8 cellular contexts compared by ENCODE assay signal in genomic region chr2:219207884-219208740, GRCh38. TPM values are rescaled to one million over a fixed set of nuclear protein-coding genes. Genes with fewer than 3 reads are reported as not detected.
DNase-seq lines count a peak whose midpoint lies in the region; ATAC-seq, FAIRE-seq and TF ChIP-seq lines count a peak whose summit lies in the region.

No MANE protein-coding gene starts in this region.

- H3K27me3 ChIP-seq in endothelial cell of umbilical vein (ENCODE audit: control insufficient read depth in 2 of 2, insufficient read depth in 2 of 2, low read length in 2 of 2) (no peaks in the 10 kb centered on the region), rectal smooth muscle tissue (ENCODE audit: control insufficient read depth, insufficient read depth, low read length) (no peaks in the 10 kb centered on the region)

- H3K27ac ChIP-seq in OCI-LY7 (ENCODE audit: low read depth, low read length, poor library complexity, severe bottlenecking) (no peak overlapping the region), endothelial cell of umbilical vein (ENCODE audit: insufficient read depth, low read depth, low read length) (no peak overlapping the region), rectal smooth muscle tissue (ENCODE audit: low read depth, low read length) (no peak overlapping the region)

- POLR2A ChIA-PET in OCI-LY7 (lab: Charles Lee), result interaction anchor here (0.6 to 1.4 kb wide), 3 partner anchors 19 to 38 kb away, joined by 3 to 6 read pairs (median 3); partner anchors contain the start of gene CNPPD1
- POLR2A ChIA-PET in endothelial cell of umbilical vein (lab: Charles Lee), result no interaction called here

- H3K9ac ChIP-seq in endothelial cell of umbilical vein (replicated peaks; ENCODE audit: extremely low read depth, insufficient read depth, low read length) (no peak overlapping the region), rectal smooth muscle tissue (ENCODE audit: low read length) (no peak overlapping the region)

- CTCF ChIA-PET in OCI-LY7 (lab: Charles Lee; ENCODE audit: unreplicated experiment) (interaction anchor here (1.0 kb wide), 1 partner anchor 31 kb away, joined by 3 read pairs; the partner anchor contains the start of gene CNPPD1), endothelial cell of umbilical vein (lab: Charles Lee) (interaction anchor here (0.7 to 3.1 kb wide), 6 partner anchors 15 to 178 kb away, joined by 3 to 12 read pairs (median 6); no protein-coding TSS in a partner anchor)

- H3K9me3 ChIP-seq in OCI-LY7 (ENCODE audit: low read length), result peaks cover 8% of the 10 kb centered on the region; the same call in 1 of the 2 replicates
- H3K9me3 ChIP-seq in endothelial cell of umbilical vein (replicated peaks; ENCODE audit: control insufficient read depth, insufficient read depth, low read length), result no peaks in the 10 kb centered on the region

- BruUV-seq in OCI-LY7 (replicated peaks; lab: Mats Ljungman, UMichigan) (no TSS peak), endothelial cell of umbilical vein (replicated peaks; lab: Mats Ljungman, UMichigan) (no TSS peak)

- H3K4me1 ChIP-seq in OCI-LY7 (ENCODE audit: insufficient read depth, low read length, poor library complexity, severe bottlenecking) (peaks cover 17% of the 10 kb centered on the region), endothelial cell of umbilical vein (ENCODE audit: control insufficient read depth, extremely low read depth, insufficient read depth, low read length) (peaks cover 18% of the 10 kb centered on the region), rectal smooth muscle tissue (ENCODE audit: control insufficient read depth, insufficient read depth, low read length) (peaks cover 12% of the 10 kb centered on the region)

- peak; percentile 8 for FAIRE-seq in endothelial cell of umbilical vein (lab: Jason Lieb, UNC)

- no peak for TF ChIP-seq POLR2A in endothelial cell of umbilical vein (IDR thresholded peaks at IDR 0.05; ENCODE audit: low read depth, low read length)

- peak overlapping the region; percentile 69 for H3K4me3 ChIP-seq in OCI-LY7 (ENCODE audit: low read depth, low read length, poor library complexity, severe bottlenecking)
- no peak overlapping the region for H3K4me3 ChIP-seq in endothelial cell of umbilical vein (replicated peaks in 1 of 3; ENCODE audit: insufficient read depth in 1 of 3, low read depth in 1 of 3, low read length in 3 of 3)
- H3K4me3 ChIP-seq in rectal smooth muscle tissue (ENCODE audit: low read length), result peak overlapping the region; percentile 63

- TF ChIP-seq CTCF in OCI-LY7 (conservative IDR thresholded peaks at IDR 0.05; ENCODE audit: low read length) (no peak), endothelial cell of umbilical vein (IDR thresholded peaks at IDR 0.05; ENCODE audit: extremely low read depth in 1 of 2, insufficient read depth in 1 of 2, low read depth in 1 of 2, low read length in 2 of 2) (no peak), GM20000 (IDR thresholded peaks at IDR 0.05; ENCODE audit: extremely low read depth, missing control alignments) (no peak)

- H3K4me2 ChIP-seq in OCI-LY7 (ENCODE audit: low read length) (peak overlapping the region; percentile 93), endothelial cell of umbilical vein (ENCODE audit: insufficient read depth, low read length) (peak overlapping the region; percentile 71)

- intact Hi-C loops in OCI-LY7 (cut with micrococcal nuclease; ENCODE audit: unreplicated experiment) (loop anchor here (1.0 kb wide), 1 partner anchor 37 kb away; the partner anchor contains the start of genes GLB1L and STK16), endothelial cell of umbilical vein (cut with micrococcal nuclease) (loop anchor here (1.0 to 2.0 kb wide), 3 partner anchors 10 to 181 kb away; partner anchors contain the start of genes ABCB6, GLB1L and STK16)

- H3K79me2 ChIP-seq in OCI-LY7 (ENCODE audit: insufficient read depth, low read depth, low read length) (peaks cover 4% of the 10 kb centered on the region; the same call in 1 of the 2 replicates), endothelial cell of umbilical vein (ENCODE audit: control insufficient read depth, insufficient read depth, low read length) (no peaks in the 10 kb centered on the region)

- dilution Hi-C loops in endothelial cell of umbilical vein (cut with MboI; ENCODE audit: extremely low pct_ligation_motif_present, low sequenced_read_pairs), result no loop called here

- H3K9me2 ChIP-seq in OCI-LY7 (ENCODE audit: insufficient read depth, low read length), result no peaks in the 10 kb centered on the region

- no peaks in the 10 kb centered on the region for H3K9me1 ChIP-seq in endothelial cell of umbilical vein (replicated peaks; ENCODE audit: control insufficient read depth, extremely low read depth, insufficient read depth, low read length)

- peaks cover 44% of the 10 kb centered on the region for H3K36me3 ChIP-seq in OCI-LY7 (ENCODE audit: insufficient read depth, low read length)
- H3K36me3 ChIP-seq in endothelial cell of umbilical vein (ENCODE audit: control insufficient read depth in 2 of 2, extremely low read depth in 1 of 2, insufficient read depth in 2 of 2, low read length in 2 of 2), result peaks cover 0 to 9% of the 10 kb centered on the region in 2 experiments
- peaks cover 11% of the 10 kb centered on the region for H3K36me3 ChIP-seq in rectal smooth muscle tissue (ENCODE audit: control insufficient read depth, insufficient read depth, low read length)

- ATAC-seq in HG02610 (IDR thresholded peaks at IDR 0.05; ENCODE audit: unreplicated experiment) (no peak), HG03045 (IDR thresholded peaks at IDR 0.05; ENCODE audit: unreplicated experiment) (no peak)

- DNase-seq in EH (ENCODE audit: low read depth) (peak; percentile 66), OCI-LY7 (ENCODE audit: low spot score) (no peak), endothelial cell of umbilical vein (ENCODE audit: low read depth, low spot score) (peak; percentile 18), superior temporal gyrus (ENCODE audit: extremely low spot score) (no peak), GM20000 (ENCODE audit: low spot score) (no peak)

- H2AFZ ChIP-seq in OCI-LY7 (ENCODE audit: low read length), result no peak overlapping the region
- H2AFZ ChIP-seq in endothelial cell of umbilical vein (ENCODE audit: low read depth, low read length), result no peak overlapping the region

- H4K20me1 ChIP-seq in OCI-LY7 (ENCODE audit: insufficient read depth, low read length), result no peaks in the 10 kb centered on the region
- H4K20me1 ChIP-seq in endothelial cell of umbilical vein (replicated peaks; ENCODE audit: control insufficient read depth, extremely low read depth, insufficient read depth, low read length), result no peaks in the 10 kb centered on the region

RNA-seq across cellular contexts. Expression of gene ZFAND2B, which starts 1.5 kb away (rescaled TPM):
- 42.4 and 51.6 TPM in 2 replicates for total RNA-seq in OCI-LY7 (2014; rRNA removed; shearing (Covaris generic))
- total RNA-seq in OCI-LY7 (2022) (35.3 and 35.9 TPM in 2 replicates), endothelial cell of umbilical vein (23.3 and 24.0 TPM in 2 replicates)
- 52.0 and 52.9 TPM in 2 replicates for polyA plus RNA-seq in endothelial cell of umbilical vein
- 32.0 and 36.7 TPM in 2 replicates for polyA plus RNA-seq in endothelial cell of umbilical vein (2011; cell fraction: cytosol; rRNA removed)
- 114 and 121 TPM in 2 replicates for polyA plus RNA-seq in endothelial cell of umbilical vein (2011; cell fraction: nucleus; rRNA removed)
- polyA plus RNA-seq in endothelial cell of umbilical vein (2012), result 21.3 and 21.7 TPM in 2 replicates
- polyA minus RNA-seq in endothelial cell of umbilical vein, result 24.0 and 33.6 TPM in 2 replicates
- polyA minus RNA-seq in endothelial cell of umbilical vein (2011; cell fraction: cytosol; rRNA and poly(A)+ RNA removed), result 11.8 TPM
- polyA minus RNA-seq in endothelial cell of umbilical vein (2011; cell fraction: nucleus; rRNA and poly(A)+ RNA removed), result 14.6 and 15.0 TPM in 2 replicates

RNA-seq across cellular contexts. Expression of gene ABCB6, which starts 10.6 kb away (rescaled TPM):
- 4.0 and 6.4 TPM in 2 replicates for total RNA-seq in OCI-LY7 (2014; rRNA removed; shearing (Covaris generic))
- total RNA-seq in OCI-LY7 (2022), result 8.4 and 10.2 TPM in 2 replicates
- total RNA-seq in endothelial cell of umbilical vein, result 26.6 and 32.5 TPM in 2 replicates
- polyA plus RNA-seq in endothelial cell of umbilical vein, result 25.7 and 35.1 TPM in 2 replicates
- 18.9 and 24.0 TPM in 2 replicates for polyA plus RNA-seq in endothelial cell of umbilical vein (2011; cell fraction: cytosol; rRNA removed)
- 118 and 144 TPM in 2 replicates for polyA plus RNA-seq in endothelial cell of umbilical vein (2011; cell fraction: nucleus; rRNA removed)
- 25.1 and 28.6 TPM in 2 replicates for polyA plus RNA-seq in endothelial cell of umbilical vein (2012)
- 45.0 and 58.6 TPM in 2 replicates for polyA minus RNA-seq in endothelial cell of umbilical vein
- 4.3 TPM for polyA minus RNA-seq in endothelial cell of umbilical vein (2011; cell fraction: cytosol; rRNA and poly(A)+ RNA removed)
- 28.8 and 36.5 TPM in 2 replicates for polyA minus RNA-seq in endothelial cell of umbilical vein (2011; cell fraction: nucleus; rRNA and poly(A)+ RNA removed)

RNA-seq across cellular contexts. Expression of gene ATG9A, which starts 21.3 kb away (rescaled TPM):
- 22.2 and 27.7 TPM in 2 replicates for total RNA-seq in OCI-LY7 (2014; rRNA removed; shearing (Covaris generic))
- 23.4 and 27.3 TPM in 2 replicates for total RNA-seq in OCI-LY7 (2022)
- total RNA-seq in endothelial cell of umbilical vein, result 62.2 and 65.5 TPM in 2 replicates
- 95.0 and 110 TPM in 2 replicates for polyA plus RNA-seq in endothelial cell of umbilical vein
- polyA plus RNA-seq in endothelial cell of umbilical vein (2011; cell fraction: cytosol; rRNA removed), result 63.1 and 63.6 TPM in 2 replicates
- 73.2 and 82.3 TPM in 2 replicates for polyA plus RNA-seq in endothelial cell of umbilical vein (2011; cell fraction: nucleus; rRNA removed)
- 66.6 and 67.7 TPM in 2 replicates for polyA plus RNA-seq in endothelial cell of umbilical vein (2012)
- polyA minus RNA-seq in endothelial cell of umbilical vein, result 160 and 181 TPM in 2 replicates
- 44.4 TPM for polyA minus RNA-seq in endothelial cell of umbilical vein (2011; cell fraction: cytosol; rRNA and poly(A)+ RNA removed)
- polyA minus RNA-seq in endothelial cell of umbilical vein (2011; cell fraction: nucleus; rRNA and poly(A)+ RNA removed), result 44.0 and 56.0 TPM in 2 replicates

RNA-seq across cellular contexts. Expression of gene ANKZF1, which starts 21.5 kb away (rescaled TPM):
- 57.8 and 91.0 TPM in 2 replicates for total RNA-seq in OCI-LY7 (2014; rRNA removed; shearing (Covaris generic))
- total RNA-seq in OCI-LY7 (2022), result 73.2 and 82.4 TPM in 2 replicates
- total RNA-seq in endothelial cell of umbilical vein, result 34.0 and 36.2 TPM in 2 replicates
- 23.4 and 26.5 TPM in 2 replicates for polyA plus RNA-seq in endothelial cell of umbilical vein
- 9.5 and 11.3 TPM in 2 replicates for polyA plus RNA-seq in endothelial cell of umbilical vein (2011; cell fraction: cytosol; rRNA removed)
- 247 and 254 TPM in 2 replicates for polyA plus RNA-seq in endothelial cell of umbilical vein (2011; cell fraction: nucleus; rRNA removed)
- polyA plus RNA-seq in endothelial cell of umbilical vein (2012), result 17.9 and 20.6 TPM in 2 replicates
- 24.7 and 30.2 TPM in 2 replicates for polyA minus RNA-seq in endothelial cell of umbilical vein
- 13.5 TPM for polyA minus RNA-seq in endothelial cell of umbilical vein (2011; cell fraction: cytosol; rRNA and poly(A)+ RNA removed)
- 51.8 and 63.3 TPM in 2 replicates for polyA minus RNA-seq in endothelial cell of umbilical vein (2011; cell fraction: nucleus; rRNA and poly(A)+ RNA removed)

RNA-seq across cellular contexts. Expression of gene RETREG2, which starts 30.0 kb away (rescaled TPM):
- total RNA-seq in OCI-LY7 (2014; rRNA removed; shearing (Covaris generic)), result 44.9 and 59.1 TPM in 2 replicates
- total RNA-seq in OCI-LY7 (2022), result 74.6 and 88.2 TPM in 2 replicates
- 58.2 and 59.5 TPM in 2 replicates for total RNA-seq in endothelial cell of umbilical vein
- 68.1 and 76.1 TPM in 2 replicates for polyA plus RNA-seq in endothelial cell of umbilical vein
- polyA plus RNA-seq in endothelial cell of umbilical vein (2011; cell fraction: cytosol; rRNA removed), result 51.6 and 53.2 TPM in 2 replicates
- polyA plus RNA-seq in endothelial cell of umbilical vein (2011; cell fraction: nucleus; rRNA removed), result 59.8 and 67.6 TPM in 2 replicates
- polyA plus RNA-seq in endothelial cell of umbilical vein (2012), result 39.7 and 46.3 TPM in 2 replicates
- 131 and 150 TPM in 2 replicates for polyA minus RNA-seq in endothelial cell of umbilical vein
- polyA minus RNA-seq in endothelial cell of umbilical vein (2011; cell fraction: cytosol; rRNA and poly(A)+ RNA removed), result 26.6 TPM
- 41.5 and 52.4 TPM in 2 replicates for polyA minus RNA-seq in endothelial cell of umbilical vein (2011; cell fraction: nucleus; rRNA and poly(A)+ RNA removed)

Comparison
In these comparisons a context has a peak if more than half of its experiments do, and no peak if none do; other contexts are left out.
1. DNase-seq: peak in EH (single experiment) and endothelial cell of umbilical vein (single experiment); none in OCI-LY7 (single experiment), superior temporal gyrus (single experiment) and GM20000 (single experiment).
2. H3K4me3 ChIP-seq: peak in OCI-LY7 (single experiment) and rectal smooth muscle tissue (single experiment); none in endothelial cell of umbilical vein (0 of 3).